19 cellular contexts compared by ENCODE assay signal in genomic region chr1:3310718-3311400, GRCh38.
DNase-seq lines count a peak whose midpoint lies in the region; ATAC-seq, FAIRE-seq and TF ChIP-seq lines count a peak whose summit lies in the region.
"Had no signal": no experiment of that assay in that cellular context is flagged by ENCODE, and none has a peak within 500 bp of the region (broad histone marks: within the 10 kb centered on the region; RNA-seq: fewer than 3 reads in every experiment).

No MANE protein-coding gene starts in this region.

- no peak overlapping the region for H3K23ac ChIP-seq in H1 (ENCODE audit: insufficient read length)

- POLR2A ChIA-PET in H1 (lab: Charles Lee; ENCODE audit: partially characterized antibody), result no interaction called here

- H3K27me3 Mint-ChIP-seq in GM23338 (ENCODE audit: insufficient read depth, low read depth, poor library complexity), result peaks cover 34% of the 10 kb centered on the region
- H3K27me3 Mint-ChIP-seq in activated T-cell treated with anti-CD3 and anti-CD28 coated beads, Interleukin-2, amount 50 U/mL, for 24 hours, result peaks cover 56% of the 10 kb centered on the region

- peak overlapping the region; percentile 66; the same call in 1 of the 2 replicates for H2BK15ac ChIP-seq in H1 (ENCODE audit: low read length)

- no peak overlapping the region for H3K14ac ChIP-seq in H1 (ENCODE audit: insufficient read length)

- no peak overlapping the region for H4K5ac ChIP-seq in H1 (ENCODE audit: insufficient read length, low read depth, low read length)

- H2BK5ac ChIP-seq in H1 (ENCODE audit: low read depth, low read length), result no peak overlapping the region

- H3K4me1 ChIP-seq in GM23338 (ENCODE audit: insufficient read depth), result peaks cover 7% of the 10 kb centered on the region
- peaks cover 27 to 76% of the 10 kb centered on the region in 2 donors for H3K4me1 ChIP-seq in ascending aorta
- peaks cover 5 to 25% (median 14%) of the 10 kb centered on the region in 4 experiments for H3K4me1 ChIP-seq in H1 (replicated peaks in 1 of 4; ENCODE audit: control insufficient read depth in 3 of 4, insufficient read depth in 4 of 4, low read length in 3 of 4)
- no peaks in the 10 kb centered on the region for H3K4me1 ChIP-seq in BE2C

- H4K91ac ChIP-seq in H1 (replicated peaks; ENCODE audit: insufficient read length, low read length), result peak overlapping the region; percentile 94

- H3K36me3 Mint-ChIP-seq in GM23338 (ENCODE audit: low read depth), result no peaks in the 10 kb centered on the region
- no peaks in the 10 kb centered on the region for H3K36me3 Mint-ChIP-seq in activated T-cell treated with anti-CD3 and anti-CD28 coated beads, Interleukin-2, amount 50 U/mL, for 24 hours (ENCODE audit: low read depth)

- no peak for TF ChIP-seq CTCF in GM23338 (conservative IDR thresholded peaks at IDR 0.05; ENCODE audit: low read depth in 2 of 2)
- no peak for TF ChIP-seq CTCF in ascending aorta (IDR thresholded peaks at IDR 0.05)
- no peak for TF ChIP-seq CTCF in H1 (IDR thresholded peaks at IDR 0.05; ENCODE audit: control extremely low read depth in 1 of 3, insufficient read depth in 1 of 3, low read depth in 1 of 3, low read length in 3 of 3)
- TF ChIP-seq CTCF in BE2C (IDR thresholded peaks at IDR 0.05; ENCODE audit: low read depth, low read length), result no peak

- no peaks in the 10 kb centered on the region for H3K79me1 ChIP-seq in H1 (ENCODE audit: low read depth, low read length)

- no peak for TF ChIP-seq POLR2A in H1 (IDR thresholded peaks at IDR 0.05; ENCODE audit: control extremely low read depth in 1 of 2, low read depth in 2 of 2, low read length in 2 of 2)

- H3K9me2 ChIP-seq in GM23338 (ENCODE audit: insufficient read depth), result no peaks in the 10 kb centered on the region

- CTCF ChIA-PET in H1 (lab: Charles Lee; ENCODE audit: partially characterized antibody), result interaction anchor here (0.9 to 1.3 kb wide), 4 partner anchors 39 to 121 kb away, joined by 3 to 5 read pairs (median 4); no protein-coding TSS in a partner anchor

- H3K4me3 Mint-ChIP-seq in GM23338, result no peak overlapping the region; the same call in 2 of the 3 replicates
- H3K4me3 Mint-ChIP-seq in activated T-cell treated with anti-CD3 and anti-CD28 coated beads, Interleukin-2, amount 50 U/mL, for 24 hours, result no peak overlapping the region
- H3K4me3 Mint-ChIP-seq: CD4-positive, alpha-beta T cell had no signal

- H3K27ac Mint-ChIP-seq in GM23338, result peak overlapping the region; percentile 33; the same call in 1 of the 2 replicates
- no peak overlapping the region for H3K27ac Mint-ChIP-seq in activated T-cell treated with anti-CD3 and anti-CD28 coated beads, Interleukin-2, amount 50 U/mL, for 24 hours
- H3K27ac Mint-ChIP-seq: CD4-positive, alpha-beta T cell had no signal

- H3K4me1 Mint-ChIP-seq in GM23338, result peaks cover 31% of the 10 kb centered on the region
- peaks cover 11% of the 10 kb centered on the region for H3K4me1 Mint-ChIP-seq in activated T-cell treated with anti-CD3 and anti-CD28 coated beads, Interleukin-2, amount 50 U/mL, for 24 hours (ENCODE audit: low read depth)

- peak overlapping the region; percentile 83; the same call in 1 of the 2 replicates for H2AK5ac ChIP-seq in H1 (ENCODE audit: low read depth, low read length)

- H3K23me2 ChIP-seq in H1 (ENCODE audit: low read depth, low read length), result no peaks in the 10 kb centered on the region

- no peak for DNase-seq in GM23338 (ENCODE audit: low spot score)
- no peak for DNase-seq in ascending aorta (ENCODE audit: low spot score in 2 of 2)
- DNase-seq in H1 (ENCODE audit: low read depth in 1 of 2, low spot score in 2 of 2), result no peak
- DNase-seq in retina, result peak; percentile 34
- DNase-seq in NCI-H1105 treated with DMSO at 0.1 percent for 48 hours (lab: John Stamatoyannopoulos, UW), result no peak
- no peak for DNase-seq in activated T-cell treated with anti-CD3 and anti-CD28 coated beads, Interleukin-2, amount 50 U/mL, for 24 hours
- DNase-seq in BE2C, result no peak
- DNase-seq: CD4-positive, alpha-beta T cell; DMS153; GDM1; GOT3; NCI-H1417 treated with DMSO at 0.1 percent for 48 hours; NCI-H1930; NCI-H226; NCI-H524 treated with DMSO at 0.1 percent for 48 hours; PC-3; RPMI8226 had no signal

- 93% methylated on average over 25 of the region's 25 CpGs; no CpG with 5 or more reads in 1 of the 2 experiments for WGBS in H1 (ENCODE audit: extremely low coverage in 1 of 2, insufficient coverage in 1 of 2, insufficient read length in 1 of 2, insufficient replicate concordance in 2 of 2, low coverage in 1 of 2, low lambda C conversion rate in 2 of 2, missing lambda C conversion rate in 1 of 2), 2 experiments

- H2AFZ ChIP-seq in GM23338, result no peak overlapping the region
- H2AFZ ChIP-seq in H1 (ENCODE audit: low read length), result no peak overlapping the region

- H3K79me2 ChIP-seq in GM23338 (replicated peaks; ENCODE audit: insufficient read depth) (no peaks in the 10 kb centered on the region), H1 (ENCODE audit: control insufficient read depth in 1 of 2, insufficient read depth in 2 of 2, low read length in 2 of 2) (no peaks in the 10 kb centered on the region)

- H3K56ac ChIP-seq in H1 (replicated peaks; ENCODE audit: insufficient read length, low read depth, low read length), result no peak overlapping the region

- H3K4me3 ChIP-seq in GM23338 (no peak overlapping the region), ascending aorta (no peak overlapping the region), H1 (ENCODE audit: extremely low read depth in 1 of 4, insufficient read depth in 2 of 4, low read depth in 3 of 4, low read length in 4 of 4) (no peak overlapping the region), BE2C (ENCODE audit: low read depth, low read length) (no peak overlapping the region)

- TF ChIP-seq RAD21 in H1 (IDR thresholded peaks at IDR 0.05 in 1 of 2, conservative IDR thresholded peaks at IDR 0.05 in 1 of 2; ENCODE audit: low read depth in 2 of 2, low read length in 2 of 2), result no peak

- H3K27ac ChIP-seq in GM23338 (ENCODE audit: low read depth) (no peak overlapping the region), ascending aorta (peak overlapping the region; percentile 98 to 99), H1 (ENCODE audit: low read depth, low read length) (no peak overlapping the region)

- H3K4me2 ChIP-seq in GM23338, result no peak overlapping the region
- H3K4me2 ChIP-seq in H1 (ENCODE audit: insufficient read depth in 1 of 2, low read depth in 2 of 2, low read length in 2 of 2), result no peak overlapping the region

- ATAC-seq in GM23338 (no peak), HG03457 (IDR thresholded peaks at IDR 0.05; ENCODE audit: unreplicated experiment) (no peak)
- ATAC-seq: PC-3 had no signal

- H3K9me3 Mint-ChIP-seq in GM23338, result no peaks in the 10 kb centered on the region
- H3K9me3 Mint-ChIP-seq in activated T-cell treated with anti-CD3 and anti-CD28 coated beads, Interleukin-2, amount 50 U/mL, for 24 hours, result no peaks in the 10 kb centered on the region
- H3K9me3 Mint-ChIP-seq: CD4-positive, alpha-beta T cell had no signal

- no peak for TF ChIP-seq EP300 in H1 (IDR thresholded peaks at IDR 0.05; ENCODE audit: borderline replicate concordance in 1 of 2, low read depth in 2 of 2, low read length in 2 of 2)

- 0 out of 2 replicates have a peak overlapping the region, but pooled peaks have one; percentile 18 for H2BK20ac ChIP-seq in H1 (ENCODE audit: low read length)

- H3K18ac ChIP-seq in H1 (ENCODE audit: extremely low read depth, low read length), result no peak overlapping the region

- peak overlapping the region; percentile 75 for H3K4ac ChIP-seq in H1 (replicated peaks; ENCODE audit: insufficient read length, low read depth, low read length)

- H3F3A ChIP-seq in GM23338 (replicated peaks; ENCODE audit: low read depth), result no peaks in the 10 kb centered on the region

- H2BK12ac ChIP-seq in H1 (ENCODE audit: low read depth, low read length), result peak overlapping the region; percentile 77; the same call in 1 of the 2 replicates

- H3K9ac ChIP-seq in H1 (replicated peaks in 1 of 4; ENCODE audit: extremely low read depth in 1 of 4, low read depth in 3 of 4, low read length in 3 of 4), result no peak overlapping the region

- FAIRE-seq in H1 (lab: Jason Lieb, UNC), result no peak
- FAIRE-seq: A204.1 had no signal

- H3K27me3 ChIP-seq in GM23338 (ENCODE audit: insufficient read depth) (no peaks in the 10 kb centered on the region), ascending aorta (no peaks in the 10 kb centered on the region), H1 (replicated peaks in 1 of 4; ENCODE audit: control insufficient read depth in 3 of 4, extremely low read depth in 1 of 4, insufficient read depth in 3 of 4, low read length in 3 of 4) (peaks cover 0 to 29% (median 20%) of the 10 kb centered on the region in 4 experiments; a peak in 4 of 7 replicates), BE2C (peaks cover 4% of the 10 kb centered on the region)

- no peak overlapping the region; the same call in 1 of the 2 replicates for H4K8ac ChIP-seq in H1 (ENCODE audit: extremely low read depth, insufficient read depth, low read length)

- H2BK120ac ChIP-seq in H1 (replicated peaks; ENCODE audit: low read depth, low read length), result no peak overlapping the region

- H4K20me1 ChIP-seq in GM23338 (replicated peaks; ENCODE audit: insufficient read depth), result no peaks in the 10 kb centered on the region
- peaks cover 0 to 3% of the 10 kb centered on the region in 2 experiments for H4K20me1 ChIP-seq in H1 (replicated peaks in 1 of 2; ENCODE audit: control insufficient read depth in 1 of 2, insufficient read depth in 2 of 2, low read length in 2 of 2)

- no peaks in the 10 kb centered on the region for H3K9me3 ChIP-seq in ascending aorta
- no peaks in the 10 kb centered on the region for H3K9me3 ChIP-seq in H1 (ENCODE audit: insufficient read depth in 2 of 2, low read depth in 1 of 2, low read length in 1 of 2)
- no peaks in the 10 kb centered on the region for H3K9me3 ChIP-seq in BE2C

- intact Hi-C loops in ascending aorta (cut with DNase I), result loop anchor here (5.0 to 10.0 kb wide), 2 partner anchors 86 to 234 kb away; no protein-coding TSS in a partner anchor

- no peaks in the 10 kb centered on the region for H3K36me3 ChIP-seq in GM23338 (ENCODE audit: insufficient read depth)
- no peaks in the 10 kb centered on the region for H3K36me3 ChIP-seq in ascending aorta
- no peaks in the 10 kb centered on the region for H3K36me3 ChIP-seq in H1 (ENCODE audit: control insufficient read depth in 2 of 4, insufficient read depth in 4 of 4, low read length in 3 of 4)
- no peaks in the 10 kb centered on the region for H3K36me3 ChIP-seq in BE2C

TF ChIP-seq in GM23338, 12 proteins besides CTCF, POLR2A, EP300 and RAD21 (continues in another document):
- TF ChIP-seq JUNB (IDR thresholded peaks at IDR 0.05; ENCODE audit: unreplicated experiment), result no peak

TF ChIP-seq in H1, 55 proteins besides CTCF, POLR2A, EP300 and RAD21 (continues in another document):
- no peak for TF ChIP-seq HDAC2 (IDR thresholded peaks at IDR 0.05; ENCODE audit: borderline replicate concordance in 1 of 2, low read depth in 2 of 2, low read length in 2 of 2)
- TF ChIP-seq ASH2L (IDR thresholded peaks at IDR 0.05; ENCODE audit: low read length), result no peak
- TF ChIP-seq RNF2 (IDR thresholded peaks at IDR 0.05; ENCODE audit: borderline replicate concordance, low read depth, low read length, missing control alignments, poor library complexity, severe bottlenecking), result no peak
- TF ChIP-seq CBX8 (IDR thresholded peaks at IDR 0.05; ENCODE audit: borderline replicate concordance, low read depth, low read length), result no peak
- no peak for TF ChIP-seq KDM4A (IDR thresholded peaks at IDR 0.05; ENCODE audit: low read depth, low read length, severe bottlenecking)
- TF ChIP-seq SRF (IDR thresholded peaks at IDR 0.05; ENCODE audit: low read depth, low read length), result no peak

Comparison
In these comparisons a context has a peak if more than half of its experiments do, and no peak if none do; other contexts are left out.
1. H3K27ac ChIP-seq: peak in ascending aorta (2 of 2); none in GM23338 (single experiment) and H1 (single experiment).